1 cellular context compared by ENCODE assay signal in the genomic region with DNA sequence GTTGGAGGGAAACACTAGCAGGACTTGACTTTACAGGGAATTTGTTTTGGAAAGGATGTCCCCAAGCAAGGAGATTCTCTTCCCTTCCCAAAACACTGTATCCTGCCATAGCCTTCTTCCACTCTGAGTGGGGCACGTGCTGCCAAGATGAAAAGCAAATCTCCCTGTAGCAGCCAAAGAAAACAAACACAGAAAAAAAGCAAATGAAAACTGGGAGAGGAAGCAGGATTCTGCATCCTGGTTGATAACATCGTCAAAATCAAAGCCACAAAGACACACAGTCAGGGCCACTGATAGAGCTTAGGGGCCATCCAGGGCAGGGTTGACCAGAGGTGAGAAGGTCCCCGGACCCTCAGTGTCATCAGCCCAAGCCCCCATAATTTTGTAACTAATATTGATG.
TF ChIP-seq lines count a peak whose summit lies in the region.

No MANE protein-coding gene starts in this region.

TF ChIP-seq in GM23338, 12 proteins besides CTCF, POLR2A, EP300 and RAD21 (continued from another document):
- TF ChIP-seq ZNF331 (CRISPR knock-in tag; IDR thresholded peaks at IDR 0.05; ENCODE audit: low read depth) (no peak), POLR2AphosphoS5 (IDR thresholded peaks at IDR 0.05; ENCODE audit: low read depth) (no peak), ZNF114 (CRISPR knock-in tag; IDR thresholded peaks at IDR 0.05) (no peak), STAT1 (IDR thresholded peaks at IDR 0.05; ENCODE audit: unreplicated experiment) (no peak), EZH2phosphoT487 (IDR thresholded peaks at IDR 0.05; ENCODE audit: unreplicated experiment) (no peak), JUNB (IDR thresholded peaks at IDR 0.05; ENCODE audit: unreplicated experiment) (no peak)
- TF ChIP-seq, protein P1, sequence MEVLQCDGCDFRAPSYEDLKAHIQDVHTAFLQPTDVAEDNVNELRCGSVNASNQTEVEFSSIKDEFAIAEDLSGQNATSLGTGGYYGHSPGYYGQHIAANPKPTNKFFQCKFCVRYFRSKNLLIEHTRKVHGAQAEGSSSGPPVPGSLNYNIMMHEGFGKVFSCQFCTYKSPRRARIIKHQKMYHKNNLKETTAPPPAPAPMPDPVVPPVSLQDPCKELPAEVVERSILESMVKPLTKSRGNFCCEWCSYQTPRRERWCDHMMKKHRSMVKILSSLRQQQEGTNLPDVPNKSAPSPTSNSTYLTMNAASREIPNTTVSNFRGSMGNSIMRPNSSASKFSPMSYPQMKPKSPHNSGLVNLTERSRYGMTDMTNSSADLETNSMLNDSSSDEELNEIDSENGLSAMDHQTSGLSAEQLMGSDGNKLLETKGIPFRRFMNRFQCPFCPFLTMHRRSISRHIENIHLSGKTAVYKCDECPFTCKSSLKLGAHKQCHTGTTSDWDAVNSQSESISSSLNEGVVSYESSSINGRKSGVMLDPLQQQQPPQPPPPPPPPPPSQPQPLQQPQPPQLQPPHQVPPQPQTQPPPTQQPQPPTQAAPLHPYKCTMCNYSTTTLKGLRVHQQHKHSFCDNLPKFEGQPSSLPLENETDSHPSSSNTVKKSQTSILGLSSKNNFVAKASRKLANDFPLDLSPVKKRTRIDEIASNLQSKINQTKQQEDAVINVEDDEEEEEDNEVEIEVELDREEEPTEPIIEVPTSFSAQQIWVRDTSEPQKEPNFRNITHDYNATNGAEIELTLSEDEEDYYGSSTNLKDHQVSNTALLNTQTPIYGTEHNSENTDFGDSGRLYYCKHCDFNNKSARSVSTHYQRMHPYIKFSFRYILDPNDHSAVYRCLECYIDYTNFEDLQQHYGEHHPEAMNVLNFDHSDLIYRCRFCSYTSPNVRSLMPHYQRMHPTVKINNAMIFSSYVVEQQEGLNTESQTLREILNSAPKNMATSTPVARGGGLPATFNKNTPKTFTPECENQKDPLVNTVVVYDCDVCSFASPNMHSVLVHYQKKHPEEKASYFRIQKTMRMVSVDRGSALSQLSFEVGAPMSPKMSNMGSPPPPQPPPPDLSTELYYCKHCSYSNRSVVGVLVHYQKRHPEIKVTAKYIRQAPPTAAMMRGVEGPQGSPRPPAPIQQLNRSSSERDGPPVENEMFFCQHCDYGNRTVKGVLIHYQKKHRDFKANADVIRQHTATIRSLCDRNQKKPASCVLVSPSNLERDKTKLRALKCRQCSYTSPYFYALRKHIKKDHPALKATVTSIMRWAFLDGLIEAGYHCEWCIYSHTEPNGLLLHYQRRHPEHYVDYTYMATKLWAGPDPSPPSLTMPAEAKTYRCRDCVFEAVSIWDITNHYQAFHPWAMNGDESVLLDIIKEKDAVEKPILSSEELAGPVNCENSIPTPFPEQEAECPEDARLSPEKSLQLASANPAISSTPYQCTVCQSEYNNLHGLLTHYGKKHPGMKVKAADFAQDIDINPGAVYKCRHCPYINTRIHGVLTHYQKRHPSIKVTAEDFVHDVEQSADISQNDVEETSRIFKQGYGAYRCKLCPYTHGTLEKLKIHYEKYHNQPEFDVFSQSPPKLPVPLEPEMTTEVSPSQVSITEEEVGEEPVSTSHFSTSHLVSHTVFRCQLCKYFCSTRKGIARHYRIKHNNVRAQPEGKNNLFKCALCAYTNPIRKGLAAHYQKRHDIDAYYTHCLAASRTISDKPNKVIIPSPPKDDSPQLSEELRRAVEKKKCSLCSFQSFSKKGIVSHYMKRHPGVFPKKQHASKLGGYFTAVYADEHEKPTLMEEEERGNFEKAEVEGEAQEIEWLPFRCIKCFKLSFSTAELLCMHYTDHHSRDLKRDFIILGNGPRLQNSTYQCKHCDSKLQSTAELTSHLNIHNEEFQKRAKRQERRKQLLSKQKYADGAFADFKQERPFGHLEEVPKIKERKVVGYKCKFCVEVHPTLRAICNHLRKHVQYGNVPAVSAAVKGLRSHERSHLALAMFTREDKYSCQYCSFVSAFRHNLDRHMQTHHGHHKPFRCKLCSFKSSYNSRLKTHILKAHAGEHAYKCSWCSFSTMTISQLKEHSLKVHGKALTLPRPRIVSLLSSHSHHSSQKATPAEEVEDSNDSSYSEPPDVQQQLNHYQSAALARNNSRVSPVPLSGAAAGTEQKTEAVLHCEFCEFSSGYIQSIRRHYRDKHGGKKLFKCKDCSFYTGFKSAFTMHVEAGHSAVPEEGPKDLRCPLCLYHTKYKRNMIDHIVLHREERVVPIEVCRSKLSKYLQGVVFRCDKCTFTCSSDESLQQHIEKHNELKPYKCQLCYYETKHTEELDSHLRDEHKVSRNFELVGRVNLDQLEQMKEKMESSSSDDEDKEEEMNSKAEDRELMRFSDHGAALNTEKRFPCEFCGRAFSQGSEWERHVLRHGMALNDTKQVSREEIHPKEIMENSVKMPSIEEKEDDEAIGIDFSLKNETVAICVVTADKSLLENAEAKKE (CRISPR knock-in tag; IDR thresholded peaks at IDR 0.05) = no peak
- TF ChIP-seq, protein P2, sequence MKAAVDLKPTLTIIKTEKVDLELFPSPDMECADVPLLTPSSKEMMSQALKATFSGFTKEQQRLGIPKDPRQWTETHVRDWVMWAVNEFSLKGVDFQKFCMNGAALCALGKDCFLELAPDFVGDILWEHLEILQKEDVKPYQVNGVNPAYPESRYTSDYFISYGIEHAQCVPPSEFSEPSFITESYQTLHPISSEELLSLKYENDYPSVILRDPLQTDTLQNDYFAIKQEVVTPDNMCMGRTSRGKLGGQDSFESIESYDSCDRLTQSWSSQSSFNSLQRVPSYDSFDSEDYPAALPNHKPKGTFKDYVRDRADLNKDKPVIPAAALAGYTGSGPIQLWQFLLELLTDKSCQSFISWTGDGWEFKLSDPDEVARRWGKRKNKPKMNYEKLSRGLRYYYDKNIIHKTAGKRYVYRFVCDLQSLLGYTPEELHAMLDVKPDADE (IDR thresholded peaks at IDR 0.05) = no peak
